In the genomic region with DNA sequence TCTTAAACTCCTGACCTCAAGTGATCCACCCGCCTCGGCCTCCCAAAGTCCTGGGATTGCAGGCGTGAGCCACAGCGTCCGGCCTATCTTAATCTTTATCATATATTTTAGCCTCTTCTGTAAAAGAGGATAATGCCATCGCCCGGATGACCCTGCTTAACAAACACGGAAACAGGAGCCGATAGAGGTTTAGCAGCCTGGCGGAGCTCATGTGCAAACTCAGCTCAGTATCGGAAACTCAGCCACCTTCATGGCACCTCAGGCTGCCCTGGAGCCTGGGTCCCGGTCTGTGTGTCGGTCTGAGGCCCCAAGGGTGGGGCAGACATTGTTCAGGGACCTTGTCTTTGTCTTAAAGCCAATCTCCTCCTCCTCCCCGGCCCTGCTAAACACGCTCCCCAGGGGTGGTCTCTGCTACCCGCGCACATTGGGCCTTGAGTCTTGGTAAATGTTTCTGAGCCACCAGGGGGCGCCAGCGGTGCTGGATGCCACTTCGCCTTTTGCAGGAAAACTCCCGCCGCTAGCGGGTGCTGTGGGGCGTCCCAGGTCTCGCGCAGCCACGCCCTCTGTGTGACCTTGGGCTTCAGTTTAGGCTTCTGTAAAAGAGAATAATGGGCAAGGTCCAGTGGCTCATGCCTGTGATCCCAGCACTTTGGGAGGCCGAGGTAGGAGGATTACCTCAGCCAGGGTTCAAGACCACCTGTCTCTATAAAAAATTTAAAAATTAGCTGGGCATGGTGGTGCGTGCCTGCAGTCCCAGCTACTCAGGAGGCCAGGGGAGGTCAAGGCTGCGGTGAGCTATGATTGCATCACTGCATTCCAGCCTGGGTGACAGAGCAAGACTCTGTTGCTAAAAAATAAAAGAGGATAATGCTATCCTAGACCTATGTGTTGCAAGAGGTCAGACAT, we compare ENCODE assay signal across 8 cellular contexts. TPM values are rescaled to one million over a fixed set of nuclear protein-coding genes. Genes with fewer than 3 reads are reported as not detected.
DNase-seq lines count a peak whose midpoint lies in the region; ATAC-seq and TF ChIP-seq lines count a peak whose summit lies in the region.

No MANE protein-coding gene starts in this region.

- intact Hi-C loops in Calu3 (cut with micrococcal nuclease; ENCODE audit: unreplicated experiment): no loop called here

- CTCF ChIA-PET in Calu3 (lab: Charles Lee): interaction anchor here (0.6 kb wide), 1 partner anchor 17 kb away, joined by 3 read pairs; no protein-coding TSS in a partner anchor

- H3K9me3 Mint-ChIP-seq in Calu3 (ENCODE audit: low read depth, unreplicated experiment): no peaks in the 10 kb centered on the region

- H3K27me3 Mint-ChIP-seq in Calu3 (ENCODE audit: unreplicated experiment): peaks cover 20% of the 10 kb centered on the region

- DNase-seq in Calu3: peak; percentile 67
- peak; percentile 75 for DNase-seq in NCI-H460 (ENCODE audit: extremely low read depth, low read depth)
- peak; percentile 96 to 97 for DNase-seq in activated CD4-positive, alpha-beta T cell treated with anti-CD3 and anti-CD28 coated beads, Interleukin-2, amount 50 U/mL, for 4 hours
- DNase-seq in dermis microvascular lymphatic vessel endothelial cell (ENCODE audit: low read depth in 2 of 2): peak; percentile 59 to 81
- peak; percentile 87 to 88 for DNase-seq in lung microvascular endothelial cell (ENCODE audit: low read depth in 2 of 2)
- peak; percentile 94 for DNase-seq in stimulated activated CD8-positive, alpha-beta memory T cell treated with anti-CD3 and anti-CD28 coated beads, Interleukin-15, amount 100 ng/mL, for 1 hour (ENCODE audit: low read depth)
- no peak for DNase-seq in GOT3 (lab: John Stamatoyannopoulos, UW)

- H3K4me3 Mint-ChIP-seq in Calu3 (ENCODE audit: low read depth, unreplicated experiment): no peak overlapping the region

- H3K36me3 Mint-ChIP-seq in Calu3 (ENCODE audit: insufficient read depth, unreplicated experiment): peaks cover 6% of the 10 kb centered on the region

- H3K4me1 Mint-ChIP-seq in Calu3 (ENCODE audit: low read depth, unreplicated experiment): peaks cover 13% of the 10 kb centered on the region

- H3K27ac Mint-ChIP-seq in Calu3 (ENCODE audit: unreplicated experiment): peak overlapping the region; percentile 26

- no TSS peak for BruUV-seq in Calu3 (replicated peaks; lab: Mats Ljungman, UMichigan)

- ATAC-seq in GM21717 (IDR thresholded peaks at IDR 0.05; ENCODE audit: unreplicated experiment): peak; percentile 73

- peak; percentile 85 for TF ChIP-seq CTCF in Calu3 (IDR thresholded peaks at IDR 0.05; ENCODE audit: unreplicated experiment)

RNA-seq across cellular contexts. Expression of gene CETP, which starts 2.7 kb away (rescaled TPM):
- total RNA-seq in Calu3 (2022) (not detected in 2 replicates), dermis microvascular lymphatic vessel endothelial cell (12.3 and 12.8 TPM in 2 replicates), lung microvascular endothelial cell (3.0 and 10.5 TPM in 2 replicates)
- 0.07 TPM in 1 of 2 replicates, not detected in the other for total RNA-seq in NCI-H460 (2014; rRNA removed; shearing (Covaris generic))
- not detected in 2 replicates for polyA plus RNA-seq in NCI-H460 (2014; cell fraction: nucleus; rRNA removed)

RNA-seq across cellular contexts. Expression of gene NLRC5, which starts 24.9 kb away (rescaled TPM):
- total RNA-seq in Calu3 (2022): 18.0 and 42.3 TPM in 2 replicates
- total RNA-seq in NCI-H460 (2014; rRNA removed; shearing (Covaris generic)): 9.8 and 11.1 TPM in 2 replicates
- polyA plus RNA-seq in NCI-H460 (2014; cell fraction: nucleus; rRNA removed): 26.0 and 50.4 TPM in 2 replicates
- 16.6 and 16.7 TPM in 2 replicates for total RNA-seq in dermis microvascular lymphatic vessel endothelial cell
- 7.3 and 14.2 TPM in 2 replicates for total RNA-seq in lung microvascular endothelial cell

RNA-seq across cellular contexts. Expression of gene HERPUD1, which starts 32.6 kb away (rescaled TPM):
- total RNA-seq in Calu3 (2022) (111 and 116 TPM in 2 replicates), dermis microvascular lymphatic vessel endothelial cell (72.9 and 142 TPM in 2 replicates), lung microvascular endothelial cell (64.5 and 139 TPM in 2 replicates)
- total RNA-seq in NCI-H460 (2014; rRNA removed; shearing (Covaris generic)): 184 and 222 TPM in 2 replicates
- polyA plus RNA-seq in NCI-H460 (2014; cell fraction: nucleus; rRNA removed): 135 and 172 TPM in 2 replicates
